ENCODE assay signal across 9 cellular contexts in genomic region chr7:28151965-28152364, GRCh38. TPM values are rescaled to one million over a fixed set of nuclear protein-coding genes. Genes with fewer than 3 reads are reported as not detected.
DNase-seq lines count a peak whose midpoint lies in the region; ATAC-seq and TF ChIP-seq lines count a peak whose summit lies in the region.
"Had no signal": no experiment of that assay in that cellular context is flagged by ENCODE, and none has a peak within 500 bp of the region (broad histone marks: within the 10 kb centered on the region; RNA-seq: fewer than 3 reads in every experiment).

No MANE protein-coding gene starts in this region.

- TF ChIP-seq POLR2A in GM18505 (IDR thresholded peaks at IDR 0.05; ENCODE audit: borderline replicate concordance, extremely low read depth, insufficient read depth, insufficient read length): no peak

- H3K4me1 ChIP-seq in RWPE2 (ENCODE audit: insufficient read depth, poor library complexity, severe bottlenecking): peaks cover 30% of the 10 kb centered on the region

- no peaks in the 10 kb centered on the region for H3K27me3 ChIP-seq in RWPE2 (ENCODE audit: insufficient read depth, poor library complexity, severe bottlenecking)

- ATAC-seq in GM21526 (IDR thresholded peaks at IDR 0.05; ENCODE audit: low FRiP score, unreplicated experiment) (peak; percentile 41), RWPE2 (ENCODE audit: low read depth) (peak; percentile 62), GM18505 (IDR thresholded peaks at IDR 0.05; ENCODE audit: unreplicated experiment) (no peak), HG03571 (IDR thresholded peaks at IDR 0.05; ENCODE audit: unreplicated experiment) (no peak), HG03520 (IDR thresholded peaks at IDR 0.05; ENCODE audit: unreplicated experiment) (no peak)

- H3K4me3 ChIP-seq in RWPE2 (ENCODE audit: severe bottlenecking) (no peak overlapping the region), foreskin fibroblast (ENCODE audit: low read depth in 1 of 2, low read length in 2 of 2) (no peak overlapping the region)

- peak overlapping the region; percentile 60 for H3K27ac ChIP-seq in RWPE2 (ENCODE audit: poor library complexity, severe bottlenecking)

- H3K36me3 ChIP-seq in RWPE2 (ENCODE audit: low read depth): no peaks in the 10 kb centered on the region

- TF ChIP-seq CTCF in RWPE2 (IDR thresholded peaks at IDR 0.05; ENCODE audit: poor library complexity, severe bottlenecking) (no peak), foreskin fibroblast (IDR thresholded peaks at IDR 0.05; ENCODE audit: low read depth, low read length) (no peak)

- H3K9me3 ChIP-seq in RWPE2 (ENCODE audit: severe bottlenecking): no peaks in the 10 kb centered on the region

- DNase-seq in COLO829 (ENCODE audit: low spot score): peak; percentile 44
- no peak for DNase-seq in RWPE2 (ENCODE audit: low spot score)
- peak; percentile 49 to 58 for DNase-seq in foreskin fibroblast
- no peak for DNase-seq in HT-29 (ENCODE audit: low spot score)
- DNase-seq: NCI-H2227 treated with DMSO at 0.1 percent for 48 hours had no signal

RNA-seq across cellular contexts. Expression of gene JAZF1, which starts 28.6 kb away (rescaled TPM):
- not detected in 2 replicates for total RNA-seq in HT-29 (2014; rRNA removed; shearing (Covaris generic))

Comparison
In these comparisons a context has a peak if more than half of its experiments do, and no peak if none do; other contexts are left out.
1. DNase-seq: peak in COLO829 (single experiment) and foreskin fibroblast (2 of 2); none in RWPE2 (single experiment) and HT-29 (single experiment).
2. ATAC-seq: peak in GM21526 (single experiment) and RWPE2 (single experiment); none in GM18505 (single experiment), HG03571 (single experiment) and HG03520 (single experiment).